In the genomic region with DNA sequence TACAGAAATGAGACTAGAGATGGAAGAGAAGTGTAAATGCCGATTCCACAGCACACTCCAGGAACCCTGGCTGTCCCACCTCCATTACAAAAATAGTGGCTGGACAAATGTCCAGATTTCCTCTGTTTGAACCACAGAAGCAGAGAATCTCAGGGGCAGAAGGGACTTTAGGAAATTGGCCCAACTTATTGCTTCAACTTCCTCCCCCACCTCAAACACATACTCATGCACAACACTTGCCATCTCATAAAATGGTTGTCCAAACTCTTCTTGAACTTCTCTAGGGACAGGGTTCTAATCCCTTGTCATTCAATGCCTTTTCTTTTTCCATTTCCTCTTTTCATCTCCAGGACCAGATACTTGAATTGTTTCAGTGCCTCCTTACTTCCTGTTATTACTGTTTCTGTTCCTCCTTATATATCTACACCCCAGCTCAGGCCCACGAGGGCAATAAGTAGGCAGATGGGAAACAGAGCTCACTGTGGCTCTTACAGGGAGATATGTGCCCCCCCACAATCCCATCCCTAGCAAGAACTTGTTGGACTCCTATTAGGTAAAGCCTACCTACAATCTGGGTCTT, we compare ENCODE assay signal across 8 cellular contexts. TPM values are rescaled to one million over a fixed set of nuclear protein-coding genes. Genes with fewer than 3 reads are reported as not detected.
DNase-seq lines count a peak whose midpoint lies in the region; ATAC-seq, FAIRE-seq and TF ChIP-seq lines count a peak whose summit lies in the region.

No MANE protein-coding gene starts in this region.

- H4K20me1 ChIP-seq in GM23248 (ENCODE audit: insufficient read depth), result no peaks in the 10 kb centered on the region
- H4K20me1 ChIP-seq in OCI-LY1 (ENCODE audit: insufficient read depth, low read length), result no peaks in the 10 kb centered on the region

- no peak for ATAC-seq in omental fat pad (ENCODE audit: low FRiP score)

- in situ Hi-C loops in GM23248 (cut with MboI), result no loop called here

- DNase-seq in GM12891 (ENCODE audit: insufficient read length, low spot score) (no peak), GM23248 (no peak), fibroblast of mammary gland (ENCODE audit: low read depth) (peak; percentile 30), NCI-H2196 (lab: John Stamatoyannopoulos, UW; ENCODE audit: unreplicated experiment) (no peak), urothelium cell line (ENCODE audit: low spot score) (no peak), omental fat pad (ENCODE audit: low spot score) (no peak)

- H3K4me3 ChIP-seq in GM23248 (no peak overlapping the region), OCI-LY1 (ENCODE audit: low read depth, low read length, poor library complexity, severe bottlenecking) (peak overlapping the region; percentile 6), fibroblast of mammary gland (ENCODE audit: control insufficient read depth, low read depth, low read length) (no peak overlapping the region), thymus (ENCODE audit: low read length) (no peak overlapping the region)

- H3K9ac ChIP-seq in GM23248 (no peak overlapping the region), OCI-LY1 (ENCODE audit: low read length) (peak overlapping the region; percentile 11; the same call in 1 of the 2 replicates)

- peaks cover 43% of the 10 kb centered on the region for H3K4me1 ChIP-seq in GM23248 (ENCODE audit: insufficient read depth)
- H3K4me1 ChIP-seq in OCI-LY1 (ENCODE audit: insufficient read depth, low read length, severe bottlenecking), result peaks cover 40% of the 10 kb centered on the region
- peaks cover 12% of the 10 kb centered on the region for H3K4me1 ChIP-seq in thymus (ENCODE audit: control insufficient read depth, insufficient read depth, low read length)

- H3K9me3 ChIP-seq in GM23248 (ENCODE audit: low read depth) (no peaks in the 10 kb centered on the region), OCI-LY1 (ENCODE audit: low read length) (no peaks in the 10 kb centered on the region), thymus (ENCODE audit: control insufficient read depth) (no peaks in the 10 kb centered on the region)

- no peaks in the 10 kb centered on the region for H3K36me3 ChIP-seq in GM23248 (ENCODE audit: low read depth)
- H3K36me3 ChIP-seq in OCI-LY1 (ENCODE audit: insufficient read depth, low read length), result no peaks in the 10 kb centered on the region
- no peaks in the 10 kb centered on the region for H3K36me3 ChIP-seq in thymus (ENCODE audit: control insufficient read depth, insufficient read depth)

- H3K27me3 ChIP-seq in GM23248 (replicated peaks; ENCODE audit: insufficient read depth) (no peaks in the 10 kb centered on the region), OCI-LY1 (ENCODE audit: insufficient read depth, low read length) (no peaks in the 10 kb centered on the region), thymus (ENCODE audit: control insufficient read depth, insufficient read depth) (no peaks in the 10 kb centered on the region)

- H3K9me2 ChIP-seq in GM23248 (ENCODE audit: insufficient read depth) (no peaks in the 10 kb centered on the region), OCI-LY1 (ENCODE audit: low read depth, low read length) (no peaks in the 10 kb centered on the region)

- FAIRE-seq in GM12891 (lab: Jason Lieb, UNC) (peak; percentile 84), urothelium cell line (lab: Jason Lieb, UNC) (no peak)

- H3F3A ChIP-seq in GM23248 (ENCODE audit: insufficient read depth), result peaks cover 37% of the 10 kb centered on the region
- 0 out of 2 replicates have a peak, but pooled peaks cover 4% of the 10 kb centered on the region for H3F3A ChIP-seq in OCI-LY1 (ENCODE audit: insufficient read depth, low read length)

- H3K4me2 ChIP-seq in GM23248 (ENCODE audit: unreplicated experiment) (peak overlapping the region; percentile 11), OCI-LY1 (ENCODE audit: low read length) (peak overlapping the region; percentile 44)

- TF ChIP-seq CTCF in OCI-LY1 (IDR thresholded peaks at IDR 0.05; ENCODE audit: low read length) (no peak), fibroblast of mammary gland (conservative IDR thresholded peaks at IDR 0.05; ENCODE audit: control insufficient read depth, insufficient read depth, low read depth, low read length) (no peak), omental fat pad (IDR thresholded peaks at IDR 0.05) (no peak)

- no peak for TF ChIP-seq POLR2A in GM12891 (IDR thresholded peaks at IDR 0.05; ENCODE audit: low read depth, low read length)

- H3K27ac ChIP-seq in GM23248, result peak overlapping the region; percentile 49
- H3K27ac ChIP-seq in OCI-LY1 (ENCODE audit: low read depth, low read length, poor library complexity, severe bottlenecking), result peak overlapping the region; percentile 85
- peak overlapping the region; percentile 86 for H3K27ac ChIP-seq in thymus (ENCODE audit: low read depth)

- H2AFZ ChIP-seq in GM23248 (peak overlapping the region; percentile 54), OCI-LY1 (ENCODE audit: low read length) (0 out of 2 replicates have a peak overlapping the region, but pooled peaks have one; percentile 7)

- 5 to 15% methylated on average over 2 of the region's 2 CpGs for WGBS in GM23248 (ENCODE audit: low coverage in 1 of 2, low lambda C conversion rate in 2 of 2, missing lambda C conversion rate in 2 of 2), 2 experiments
- 12% methylated on average over 2 of the region's 2 CpGs for WGBS in thymus

- H3K79me2 ChIP-seq in GM23248 (ENCODE audit: insufficient read depth) (no peaks in the 10 kb centered on the region), OCI-LY1 (ENCODE audit: insufficient read depth, low read length) (no peaks in the 10 kb centered on the region)

TF ChIP-seq in GM12891, 5 proteins besides CTCF, POLR2A, EP300 and RAD21:
- TF ChIP-seq SPI1 (IDR thresholded peaks at IDR 0.05; ENCODE audit: low read depth, low read length) (peak; percentile 94), TAF1 (IDR thresholded peaks at IDR 0.05; ENCODE audit: low read depth, low read length) (no peak)

RNA-seq across cellular contexts. Expression of a gene that starts 8.5 kb away (rescaled TPM):
- polyA plus RNA-seq in GM12891 (2012; ENCODE audit: low read depth, missing spikeins), result 29.6 TPM
- 33.3 and 34.5 TPM in 2 replicates for total RNA-seq in GM23248 (2014; rRNA removed; shearing (Covaris generic))
- polyA plus RNA-seq in GM23248 (2016; fragmentation: Nextera tagmentation; extraction: Ambion mirVana) (30.6 and 31.3 TPM in 2 replicates), thymus (32.0 TPM)
- 10 to 100 TPM; 20.6 to 50.7 (median 37.1) TPM for total RNA-seq in omental fat pad

RNA-seq across cellular contexts. Expression of a gene that starts 13.0 kb away (rescaled TPM):
- 0.05 TPM for polyA plus RNA-seq in GM12891 (2012; ENCODE audit: low read depth, missing spikeins)
- total RNA-seq in GM23248 (2014; rRNA removed; shearing (Covaris generic)), result 5.9 and 9.8 TPM in 2 replicates
- polyA plus RNA-seq in GM23248 (2016; fragmentation: Nextera tagmentation; extraction: Ambion mirVana) (5.3 and 7.2 TPM in 2 replicates), thymus (3.0 TPM)
- 100 to 1,000 TPM in 2 of 4 donors, 10 to 100 TPM in 2; 38.5 to 238 (median 121) TPM for total RNA-seq in omental fat pad

RNA-seq across cellular contexts. Expression of a gene that starts 16.3 kb away (rescaled TPM):
- 105 TPM for polyA plus RNA-seq in GM12891 (2012; ENCODE audit: low read depth, missing spikeins)
- total RNA-seq in GM23248 (2014; rRNA removed; shearing (Covaris generic)), result 104 and 125 TPM in 2 replicates
- 135 and 141 TPM in 2 replicates for polyA plus RNA-seq in GM23248 (2016; fragmentation: Nextera tagmentation; extraction: Ambion mirVana)
- polyA plus RNA-seq in thymus, result 39.9 TPM
- total RNA-seq in omental fat pad, result 100 to 1,000 TPM in 3 of 4 donors, 10 to 100 TPM in 1; 89.4 to 136 (median 122) TPM

RNA-seq across cellular contexts. Expression of a gene that starts 19.6 kb away (rescaled TPM):
- polyA plus RNA-seq in GM12891 (2012; ENCODE audit: low read depth, missing spikeins), result 12.9 TPM
- 18.8 and 36.2 TPM in 2 replicates for total RNA-seq in GM23248 (2014; rRNA removed; shearing (Covaris generic))
- polyA plus RNA-seq in GM23248 (2016; fragmentation: Nextera tagmentation; extraction: Ambion mirVana) (21.5 and 25.9 TPM in 2 replicates), thymus (50.4 TPM)
- total RNA-seq in omental fat pad, result 10 to 100 TPM; 12.5 to 28.4 (median 13.8) TPM

RNA-seq across cellular contexts. Expression of a gene that starts 26.5 kb away (rescaled TPM):
- 13.5 TPM for polyA plus RNA-seq in GM12891 (2012; ENCODE audit: low read depth, missing spikeins)
- 6.3 and 10.5 TPM in 2 replicates for total RNA-seq in GM23248 (2014; rRNA removed; shearing (Covaris generic))
- 16.0 and 16.5 TPM in 2 replicates for polyA plus RNA-seq in GM23248 (2016; fragmentation: Nextera tagmentation; extraction: Ambion mirVana)
- polyA plus RNA-seq in thymus, result 23.4 TPM
- 10 to 100 TPM in 3 of 4 donors, 1 to 10 TPM in 1; 7.8 to 19.5 (median 12.7) TPM for total RNA-seq in omental fat pad
